Comparison of ENCODE assay signal across 8 cellular contexts in the genomic region with DNA sequence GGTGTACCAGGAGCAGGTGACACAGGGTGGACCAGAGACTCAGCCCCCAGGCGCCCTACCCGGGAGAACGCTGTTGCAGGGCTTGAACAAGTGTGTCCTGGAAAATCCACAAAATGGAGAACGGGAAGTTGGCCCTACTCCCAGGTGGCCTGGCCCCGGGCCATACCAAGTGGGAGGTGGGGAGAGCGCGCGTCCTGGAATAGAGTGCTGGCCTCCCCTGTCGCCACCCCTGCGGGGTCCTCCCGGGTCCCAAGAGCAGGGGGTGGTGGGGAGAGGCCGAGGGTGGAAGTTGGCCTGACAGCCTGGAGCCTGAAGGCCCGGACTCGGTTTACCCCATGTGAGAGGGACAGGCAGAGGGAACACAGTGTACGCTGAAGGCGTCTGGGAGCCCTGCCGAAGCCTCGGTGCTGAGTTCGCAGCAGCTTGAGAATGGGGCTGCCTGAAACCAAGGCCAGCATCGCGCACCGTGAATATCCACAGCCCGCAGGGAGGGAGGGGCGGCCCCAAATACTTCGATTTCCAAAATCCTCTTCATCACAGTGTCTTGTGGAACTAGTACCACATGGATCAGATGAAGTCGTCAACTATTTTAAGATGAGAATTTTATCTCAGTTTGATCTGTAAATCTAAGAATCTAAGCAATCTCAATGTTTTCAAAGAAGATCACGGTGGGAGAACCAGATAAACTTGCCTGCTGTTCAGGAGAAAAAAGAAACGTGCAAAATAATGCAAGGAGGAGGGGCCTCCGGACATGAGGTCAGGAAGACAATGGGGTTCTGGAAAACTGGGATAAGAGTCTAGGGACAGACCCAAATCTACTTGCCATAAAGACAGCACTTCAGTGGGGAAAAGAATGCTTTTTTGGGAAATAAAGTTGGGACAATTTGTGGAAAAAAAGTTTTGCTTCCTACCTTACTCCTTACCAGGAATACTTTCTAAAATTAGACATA. TPM values are rescaled to one million over a fixed set of nuclear protein-coding genes. Genes with fewer than 3 reads are reported as not detected.
DNase-seq lines count a peak whose midpoint lies in the region; ATAC-seq and TF ChIP-seq lines count a peak whose summit lies in the region.

No MANE protein-coding gene starts in this region.

- H3K4me1 ChIP-seq in muscle layer of colon (ENCODE audit: insufficient read depth, low read length): peaks cover 30% of the 10 kb centered on the region

- H3K36me3 Mint-ChIP-seq in chondrocyte (ENCODE audit: low read depth): no peaks in the 10 kb centered on the region

- peak overlapping the region; percentile 99 for H3K27ac Mint-ChIP-seq in chondrocyte (ENCODE audit: unreplicated experiment)

- H3K9me3 Mint-ChIP-seq in chondrocyte (ENCODE audit: low read depth): no peaks in the 10 kb centered on the region

- DNase-seq in AG10803 (ENCODE audit: low read depth) (no peak), NCI-H1105 treated with DMSO at 0.1 percent for 48 hours (lab: John Stamatoyannopoulos, UW) (peak; percentile 75), chondrocyte (ENCODE audit: low spot score) (peak; percentile 65), NCI-H1417 (lab: John Stamatoyannopoulos, UW) (no peak), NCI-H69 (lab: John Stamatoyannopoulos, UW) (no peak), activated gamma-delta T cell (lab: John Stamatoyannopoulos, UW) (no peak)

- no peaks in the 10 kb centered on the region for H3K36me3 ChIP-seq in muscle layer of colon (ENCODE audit: insufficient read depth, low read length)

- peak overlapping the region; percentile 66 for H3K27ac ChIP-seq in muscle layer of colon (ENCODE audit: low read depth, low read length)

- H3K4me3 Mint-ChIP-seq in chondrocyte (ENCODE audit: unreplicated experiment): peak overlapping the region; percentile 96

- H3K27me3 Mint-ChIP-seq in chondrocyte (ENCODE audit: low read depth): no peaks in the 10 kb centered on the region

- H3K4me1 Mint-ChIP-seq in chondrocyte (ENCODE audit: low read depth): peaks cover 21% of the 10 kb centered on the region

- peak overlapping the region; percentile 97 for H3K4me3 ChIP-seq in AG10803 (ENCODE audit: low read length)
- H3K4me3 ChIP-seq in muscle layer of colon (ENCODE audit: low read depth in 1 of 2, low read length in 2 of 2): peak overlapping the region; percentile 5 to 44

- H3K9ac ChIP-seq in muscle layer of colon (ENCODE audit: low read length): peak overlapping the region; percentile 25

- H3K9me3 ChIP-seq in muscle layer of colon (ENCODE audit: low read length): no peaks in the 10 kb centered on the region

- no peak for TF ChIP-seq CTCF in AG10803 (conservative IDR thresholded peaks at IDR 0.05; ENCODE audit: low read length)
- no peak for TF ChIP-seq CTCF in chondrocyte (IDR thresholded peaks at IDR 0.05)

- H3K27me3 ChIP-seq in muscle layer of colon (ENCODE audit: control insufficient read depth in 1 of 2, insufficient read depth in 2 of 2, low read length in 2 of 2): no peaks in the 10 kb centered on the region

- no peak for ATAC-seq in GM21576 (IDR thresholded peaks at IDR 0.05; ENCODE audit: unreplicated experiment)

RNA-seq across cellular contexts. Expression of a gene that starts 10.4 kb away (rescaled TPM):
- total RNA-seq in chondrocyte: 25.0 to 38.9 TPM (median 38.9 TPM) in 3 replicates

RNA-seq across cellular contexts. Expression of a gene that starts 11.5 kb away (rescaled TPM):
- total RNA-seq in chondrocyte: 54.6 to 60.2 TPM (median 54.6 TPM) in 3 replicates

RNA-seq across cellular contexts. Expression of a gene that starts 25.5 kb away (rescaled TPM):
- total RNA-seq in chondrocyte: 22.2 to 24.9 TPM (median 24.9 TPM) in 3 replicates

RNA-seq across cellular contexts. Expression of a gene that starts 31.4 kb away (rescaled TPM):
- 3.2 to 4.3 TPM (median 3.6 TPM) in 3 replicates for total RNA-seq in chondrocyte

RNA-seq across cellular contexts. Expression of a gene that starts 31.4 kb away (rescaled TPM):
- 51.6 to 57.5 TPM (median 57.4 TPM) in 3 replicates for total RNA-seq in chondrocyte

Comparison
In these comparisons a context has a peak if more than half of its experiments do, and no peak if none do; other contexts are left out.
1. DNase-seq: peak in NCI-H1105 treated with DMSO at 0.1 percent for 48 hours (single experiment) and chondrocyte (single experiment); none in AG10803 (single experiment), NCI-H1417 (0 of 3), NCI-H69 (single experiment) and activated gamma-delta T cell (single experiment).